ENCODE assay signal across 9 cellular contexts in genomic region chr10:98030093-98030821, GRCh38. TPM values are rescaled to one million over a fixed set of nuclear protein-coding genes. Genes with fewer than 3 reads are reported as not detected.
DNase-seq lines count a peak whose midpoint lies in the region; ATAC-seq, FAIRE-seq and TF ChIP-seq lines count a peak whose summit lies in the region.
"Had no signal": no experiment of that assay in that cellular context is flagged by ENCODE, and none has a peak within 500 bp of the region (broad histone marks: within the 10 kb centered on the region; RNA-seq: fewer than 3 reads in every experiment).

Gene CRTAC1, minus strand, starts transcription at chr10:98030621. Its CDS starts 149 bp downstream, at chr10:98030472.

- H3K36me3 ChIP-seq in SJSA1, result no peaks in the 10 kb centered on the region
- H3K36me3 ChIP-seq in heart left ventricle, result no peaks in the 10 kb centered on the region
- no peaks in the 10 kb centered on the region for H3K36me3 ChIP-seq in pancreas
- no peaks in the 10 kb centered on the region for H3K36me3 ChIP-seq in effector memory CD4-positive, alpha-beta T cell (ENCODE audit: control insufficient read depth, insufficient read depth, low read length)

- intact Hi-C loops in heart left ventricle (cut with DNase I), result loop anchor here in 2 of 10 donors (10.0 kb wide), 2 partner anchors 235 to 265 kb away; no protein-coding TSS in a partner anchor
- intact Hi-C loops in pancreas (cut with DNase I), result loop anchor here in 1 of 3 donors (5.0 kb wide), 1 partner anchor 113 kb away; no protein-coding TSS in a partner anchor

- peak in 1 of 2 donors; percentile 75 for TF ChIP-seq POLR2A in heart left ventricle (IDR thresholded peaks at IDR 0.05)

- ATAC-seq in heart left ventricle (peak; percentile 43 to 92 (median 79)), pancreas (peak; percentile 57 to 82 (median 74))
- no peak for ATAC-seq in activated CD4-positive, CD25-positive, alpha-beta regulatory T cell treated with anti-CD3 and anti-CD28 coated beads, Interleukin-2, amount 50 U/mL, for 24 hours

- TF ChIP-seq CTCF in heart left ventricle (IDR thresholded peaks at IDR 0.05) (peak in 1 of 12 donors; percentile 4), pancreas (IDR thresholded peaks at IDR 0.05) (no peak)

- WGBS in heart left ventricle, 4 donors, result 0 to 2% (median 1%) methylated on average over 11 to 86 of the region's 86 CpGs
- 0 to 1% methylated on average over 72 to 86 of the region's 86 CpGs for WGBS in pancreas, 2 donors

- H3K9me3 ChIP-seq in SJSA1 (replicated peaks) (no peaks in the 10 kb centered on the region), heart left ventricle (no peaks in the 10 kb centered on the region), pancreas (no peaks in the 10 kb centered on the region)
- H3K9me3 ChIP-seq in effector memory CD4-positive, alpha-beta T cell (ENCODE audit: control insufficient read depth, low read length), result no peaks in the 10 kb centered on the region

- H3K4me1 ChIP-seq in SJSA1 (replicated peaks), result peaks cover 13% of the 10 kb centered on the region
- peaks cover 0 to 25% (median 12%) of the 10 kb centered on the region in 12 donors for H3K4me1 ChIP-seq in heart left ventricle
- H3K4me1 ChIP-seq in pancreas, result peaks cover 0 to 9% (median 9%) of the 10 kb centered on the region in 3 donors
- peaks cover 10% of the 10 kb centered on the region for H3K4me1 ChIP-seq in effector memory CD4-positive, alpha-beta T cell (ENCODE audit: control insufficient read depth, insufficient read depth, low read length, poor library complexity, severe bottlenecking)

- DNase-seq in NCI-H1417 (lab: John Stamatoyannopoulos, UW) (peak; percentile 61 to 81 (median 71)), NCI-H1417 treated with DMSO at 0.1 percent for 48 hours (lab: John Stamatoyannopoulos, UW) (no peak), SJSA1 (ENCODE audit: low read depth in 1 of 2, low spot score in 2 of 2) (no peak), heart left ventricle (peak; percentile 51 to 84 (median 63)), pancreas (peak; percentile 36 to 81 (median 53)), MV-4-11 (lab: John Stamatoyannopoulos, UW) (no peak)
- DNase-seq in effector memory CD4-positive, alpha-beta T cell, result no peak

- H3K27ac ChIP-seq in SJSA1 (no peak within 1 kb of the TSS), heart left ventricle (no peak within 1 kb of the TSS), pancreas (no peak within 1 kb of the TSS)
- H3K27ac ChIP-seq in effector memory CD4-positive, alpha-beta T cell (ENCODE audit: insufficient read depth, low read length, poor library complexity, severe bottlenecking), result no peak within 1 kb of the TSS

- H3K27me3 ChIP-seq in SJSA1 (replicated peaks) (peaks cover 81% of the 10 kb centered on the region), heart left ventricle (peaks cover 11 to 69% (median 31%) of the 10 kb centered on the region in 9 donors), pancreas (peaks cover 0 to 26% (median 5%) of the 10 kb centered on the region in 4 donors)
- H3K27me3 ChIP-seq in effector memory CD4-positive, alpha-beta T cell (replicated peaks; ENCODE audit: control insufficient read depth, insufficient read depth, low read length, poor library complexity, severe bottlenecking), result peaks cover 38% of the 10 kb centered on the region

- FAIRE-seq in pancreas (lab: Jason Lieb, UNC), result no peak
- FAIRE-seq: A204.1 had no signal

- H3K4me3 ChIP-seq in SJSA1 (peak within 1 kb of the TSS; percentile 8), heart left ventricle (peak within 1 kb of the TSS; percentile 32 to 53 (median 47)), pancreas (peak within 1 kb of the TSS; percentile 4 to 47 (median 27))
- no peak within 1 kb of the TSS for H3K4me3 ChIP-seq in effector memory CD4-positive, alpha-beta T cell (ENCODE audit: insufficient read depth, low read depth, low read length, poor library complexity, severe bottlenecking)

RNA-seq across cellular contexts. Expression of gene CRTAC1, which starts in this region (rescaled TPM):
- total RNA-seq in SJSA1 (2014; rRNA removed; shearing (Covaris generic)), result not detected in 2 replicates
- 1 to 10 TPM in 7 of 9 donors, under 1 TPM in 2; 0.91 to 8.6 (median 1.7) TPM for total RNA-seq in heart left ventricle
- polyA plus RNA-seq in heart left ventricle, result 1 to 10 TPM in 1 of 2 donors, under 1 TPM in 1; 0.38 to 2.0 TPM
- total RNA-seq in pancreas, result 1 to 10 TPM in 1 of 6 donors, under 1 TPM in 5; 0.24 to 1.3 (median 0.55) TPM
- polyA plus RNA-seq in pancreas, result 1 to 10 TPM; 1.1 to 1.2 TPM

Comparison
In these comparisons a context has a peak if more than half of its experiments do, and no peak if none do; other contexts are left out.
1. DNase-seq: peak in NCI-H1417 (3 of 3), heart left ventricle (5 of 5) and pancreas (6 of 6); none in NCI-H1417 treated with DMSO at 0.1 percent for 48 hours (single experiment), SJSA1 (0 of 2), effector memory CD4-positive, alpha-beta T cell (0 of 3) and MV-4-11 (single experiment).
2. ATAC-seq: peak in heart left ventricle (4 of 4) and pancreas (4 of 4); none in activated CD4-positive, CD25-positive, alpha-beta regulatory T cell treated with anti-CD3 and anti-CD28 coated beads, Interleukin-2, amount 50 U/mL, for 24 hours (0 of 2).